In the genomic region with DNA sequence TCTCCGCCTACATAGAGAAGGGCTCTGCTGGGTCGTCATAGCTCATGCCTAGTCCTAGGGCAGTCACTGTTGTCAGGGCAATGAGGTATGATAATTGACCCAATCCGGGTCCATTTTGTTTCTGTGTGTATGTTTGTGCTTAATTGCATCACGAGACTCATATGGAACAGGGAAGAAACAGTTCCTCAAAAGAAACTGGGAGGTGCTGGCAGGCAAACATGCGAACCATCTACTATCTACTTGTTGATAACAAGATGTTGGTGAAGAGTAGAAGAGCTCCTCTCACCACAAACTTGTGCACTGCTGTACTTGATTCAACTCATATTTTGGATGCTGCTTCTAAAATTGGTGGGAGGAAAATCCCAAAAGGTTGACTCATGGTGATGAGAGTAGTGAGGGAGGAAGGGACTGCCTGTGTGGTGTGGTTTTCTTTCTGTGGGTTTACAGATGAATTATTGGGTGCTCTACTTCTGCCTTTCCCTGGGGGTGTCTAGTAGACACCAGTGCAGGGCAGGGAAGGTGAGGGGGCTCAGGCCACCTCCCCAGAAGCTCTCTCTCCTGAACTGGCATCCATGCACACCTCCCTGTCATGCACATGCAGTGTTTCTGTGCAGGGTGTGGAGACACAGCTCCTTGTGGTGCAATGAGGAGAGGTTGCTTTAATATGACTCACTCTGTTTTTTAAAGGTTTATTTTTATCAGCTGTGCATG, we compare ENCODE assay signal across 8 cellular contexts. TPM values are rescaled to one million over a fixed set of nuclear protein-coding genes. Genes with fewer than 3 reads are reported as not detected.
DNase-seq lines count a peak whose midpoint lies in the region; ATAC-seq and TF ChIP-seq lines count a peak whose summit lies in the region.

No MANE protein-coding gene starts in this region.

- ATAC-seq in GM18499 (IDR thresholded peaks at IDR 0.05; ENCODE audit: insufficient read depth, unreplicated experiment): peak; percentile 62
- peak; percentile 77 for ATAC-seq in HG02588 (IDR thresholded peaks at IDR 0.05; ENCODE audit: unreplicated experiment)
- peak; percentile 29 for ATAC-seq in lung (ENCODE audit: insufficient read depth, low FRiP score)
- no peak for ATAC-seq in sciatic nerve

- no peak overlapping the region for H3K27ac ChIP-seq in lung (ENCODE audit: low read depth in 1 of 2, low read length in 1 of 2)

- 69 to 74% methylated on average over 5 of the region's 5 CpGs for WGBS in lung, 2 donors

- TF ChIP-seq CTCF in lung (IDR thresholded peaks at IDR 0.05; ENCODE audit: control extremely low read depth, extremely low read depth): no peak

- no peaks in the 10 kb centered on the region for H3K4me1 ChIP-seq in lung (ENCODE audit: control insufficient read depth in 2 of 2, insufficient read depth in 2 of 2, low read length in 2 of 2)

- H3K4me3 ChIP-seq in lung: no peak overlapping the region

- H3K36me3 ChIP-seq in lung (ENCODE audit: control insufficient read depth in 2 of 2, insufficient read depth in 2 of 2, low read length in 2 of 2): no peaks in the 10 kb centered on the region

- no peaks in the 10 kb centered on the region for H3K9me3 ChIP-seq in lung (ENCODE audit: control insufficient read depth in 2 of 2, insufficient read depth in 1 of 2, low read length in 1 of 2)

- intact Hi-C loops in sciatic nerve (cut with DNase I): no loop called here

- peak; percentile 56 for DNase-seq in SKM-1 treated with dmso at 0.1 percent for 144 hours (lab: John Stamatoyannopoulos, UW; ENCODE audit: unreplicated experiment)
- DNase-seq in lung (ENCODE audit: low spot score): no peak
- DNase-seq in cerebellar cortex (ENCODE audit: low spot score): no peak
- DNase-seq in NCI-H1417 treated with DMSO at 0.1 percent for 48 hours (lab: John Stamatoyannopoulos, UW): no peak
- no peak for DNase-seq in sciatic nerve (ENCODE audit: low spot score)
- DNase-seq in HT-29 (ENCODE audit: low spot score): no peak

- H3K27me3 ChIP-seq in lung (ENCODE audit: control insufficient read depth, insufficient read depth): no peaks in the 10 kb centered on the region

RNA-seq across cellular contexts. Expression of a gene that starts 29.4 kb away (rescaled TPM):
- total RNA-seq in lung (1 to 10 TPM; 1.7 to 1.8 TPM), sciatic nerve (3.9 TPM)
- 1 to 10 TPM; 1.7 to 2.7 TPM for polyA plus RNA-seq in lung
- total RNA-seq in HT-29 (2014; rRNA removed; shearing (Covaris generic)): 0.39 TPM in 1 of 2 replicates, not detected in the other

RNA-seq across cellular contexts. Expression of a gene that starts 59.9 kb away (rescaled TPM):
- total RNA-seq in lung: 10 to 100 TPM; 37.2 to 98.2 TPM
- 10 to 100 TPM; 39.1 to 42.4 TPM for polyA plus RNA-seq in lung
- 92.8 TPM for total RNA-seq in sciatic nerve
- total RNA-seq in HT-29 (2014; rRNA removed; shearing (Covaris generic)): 54.8 and 58.9 TPM in 2 replicates
